In the genomic region with DNA sequence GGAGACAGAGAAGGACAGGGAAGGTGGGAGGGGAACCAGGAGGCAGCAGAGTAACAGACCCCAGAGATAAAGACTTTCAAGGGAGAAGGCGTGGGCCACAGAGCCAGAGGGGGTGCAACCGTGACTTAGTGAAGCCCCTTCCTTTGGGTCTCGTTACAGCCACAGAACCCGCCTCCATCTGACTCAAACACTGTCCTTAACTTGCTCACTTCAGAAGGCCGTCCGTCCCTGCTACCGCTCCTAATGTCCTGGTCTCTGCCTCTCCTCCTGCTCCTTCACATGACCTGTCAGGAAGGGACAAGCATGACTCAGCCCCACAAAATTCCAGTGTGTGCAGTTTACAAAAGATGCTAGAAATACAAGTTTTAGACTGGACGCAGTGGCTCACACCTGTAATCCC, we compare ENCODE assay signal across 28 cellular contexts. TPM values are rescaled to one million over a fixed set of nuclear protein-coding genes. Genes with fewer than 3 reads are reported as not detected.
"Had no signal": no experiment of that assay in that cellular context is flagged by ENCODE, and none has a peak within 500 bp of the region (broad histone marks: within the 10 kb centered on the region; RNA-seq: fewer than 3 reads in every experiment).

No MANE protein-coding gene starts in this region.

- DNase-seq: activated B cell treated with CpG ODN at 0.5 μM for 24 hours; activated CD8-positive, alpha-beta memory T cell treated with anti-CD3 and anti-CD28 coated beads, Interleukin-2, amount 10 ng/mL, durations not matched to agents 7 days and 5 days; activated CD8-positive, alpha-beta T cell treated with anti-CD3 and anti-CD28 coated beads, Interleukin-2, amount 10 ng/mL, durations not matched to agents 7 days and 5 days; activated naive CD4-positive, alpha-beta T cell treated with Interleukin-2 at 50 U/mL for 16 hours; activated naive CD8-positive, alpha-beta T cell treated with anti-CD3 and anti-CD28 coated beads for 36 hours; activated T-cell treated with anti-CD3 and anti-CD28 coated beads, Interleukin-2, amount 50 U/mL, for 48 hours; effector memory CD4-positive, alpha-beta T cell; erythroblast; hippocampal formation; left colon; mammary epithelial cell; naive B cell; nephron progenitor cell; stimulated activated CD4-positive, alpha-beta T cell treated with anti-CD3 and anti-CD28 coated beads, Interleukin-15, amount 100 ng/mL, for 24 hours; stimulated activated CD4-positive, alpha-beta T cell treated with anti-CD3 and anti-CD28 coated beads, Interleukin-2, amount 100 ng/mL, for 24 hours; stimulated activated naive CD4-positive, alpha-beta T cell treated with Interleukin-2 at 50 U/mL for 16 hours; SW 1271; T-helper 2 cell had no signal

- H3K27ac ChIP-seq: ascending aorta, cardiac muscle cell, coronary artery, dorsolateral prefrontal cortex, gastroesophageal sphincter, neutrophil, tibial nerve had no signal

- H3K36me3 ChIP-seq: ascending aorta, cardiac muscle cell, gastroesophageal sphincter, neutrophil, tibial nerve had no signal

- H3K4me3 ChIP-seq: ascending aorta, cardiac muscle cell, coronary artery, dorsolateral prefrontal cortex, gastroesophageal sphincter, smooth muscle cell, tibial nerve had no signal

- H3K4me1 ChIP-seq: ascending aorta, gastroesophageal sphincter, tibial nerve had no signal

- H3K27me3 ChIP-seq: ascending aorta, cardiac muscle cell, dorsolateral prefrontal cortex had no signal

- ATAC-seq: activated CD8-positive, alpha-beta memory T cell treated with anti-CD3 and anti-CD28 coated beads, Interleukin-2, amount 10 ng/mL, durations not matched to agents 7 days and 5 days; activated CD8-positive, alpha-beta T cell treated with anti-CD3 and anti-CD28 coated beads, Interleukin-2, amount 10 ng/mL, durations not matched to agents 7 days and 5 days; gastroesophageal sphincter; left colon had no signal

- H3K9me3 ChIP-seq: ascending aorta, gastroesophageal sphincter, neutrophil, tibial nerve had no signal

RNA-seq across cellular contexts. Expression of gene RIMBP2, which starts 18.0 kb away (rescaled TPM):
- total RNA-seq: activated B cell treated with CpG ODN at 0.5 μM for 24 hours; activated CD8-positive, alpha-beta memory T cell treated with anti-CD3 and anti-CD28 coated beads, Interleukin-2, amount 10 ng/mL, durations not matched to agents 7 days and 5 days; activated CD8-positive, alpha-beta T cell treated with anti-CD3 and anti-CD28 coated beads, Interleukin-2, amount 10 ng/mL, durations not matched to agents 7 days and 5 days; activated naive CD8-positive, alpha-beta T cell treated with anti-CD3 and anti-CD28 coated beads for 36 hours; activated T-helper 2 cell treated with anti-CD3 and anti-CD28 coated beads, Interferon-gamma antibody, Interleukin-2, Interleukin-4, amounts not matched to agents 10 μg/mL and 5 μg/mL and 100 μg/mL, durations not matched to agents 14 hours and 24 hours and 36 hours; ascending aorta; fibroblast of villous mesenchyme; mammary epithelial cell had no signal
